8 cellular contexts compared by ENCODE assay signal in the genomic region with DNA sequence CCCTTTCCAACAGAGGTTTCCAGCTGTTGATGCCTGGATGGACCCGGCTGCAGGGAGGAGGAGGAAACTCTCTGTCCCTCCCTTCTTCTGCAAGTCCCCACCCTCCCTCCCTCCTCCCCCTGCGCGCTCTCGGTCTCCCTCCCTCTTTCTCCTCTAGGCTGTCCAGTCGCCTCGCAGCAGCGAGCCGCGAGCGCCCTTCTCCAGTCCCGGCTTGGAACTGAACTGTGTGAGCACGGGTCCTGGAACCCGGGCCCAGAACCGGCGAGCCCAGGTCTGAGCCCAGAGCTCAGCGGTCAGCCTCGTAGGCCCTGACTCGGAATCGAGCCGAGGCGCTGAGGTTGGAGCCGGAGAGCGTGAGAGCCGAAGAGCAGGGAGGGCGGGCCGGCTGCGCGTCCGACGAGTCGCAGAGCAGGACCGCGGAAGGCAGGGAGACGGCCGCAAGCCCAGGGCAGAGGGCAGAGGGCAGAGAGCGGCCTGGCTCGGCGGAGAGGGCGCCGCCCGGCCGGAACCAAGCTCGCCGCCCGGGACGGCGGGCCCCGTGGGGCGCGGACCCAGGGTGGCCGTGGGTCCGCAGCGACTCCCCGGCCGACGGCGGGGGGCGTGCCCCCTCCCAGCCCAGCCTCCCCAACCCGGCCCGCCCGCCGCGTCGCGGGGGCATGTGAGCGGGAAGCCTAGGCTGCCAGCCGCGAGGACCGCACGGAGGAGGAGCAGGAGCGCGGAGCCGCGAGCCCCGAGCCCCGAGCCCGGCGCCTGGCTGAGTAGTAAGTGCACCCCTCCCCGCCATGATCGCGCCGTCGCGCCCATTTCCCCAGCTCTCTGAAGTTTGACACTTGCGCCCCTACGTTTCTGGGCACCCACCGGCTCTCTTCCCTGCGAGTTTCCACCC. TPM values are rescaled to one million over a fixed set of nuclear protein-coding genes. Genes with fewer than 3 reads are reported as not detected.
DNase-seq lines count a peak whose midpoint lies in the region; ATAC-seq and TF ChIP-seq lines count a peak whose summit lies in the region.

Gene SOX13, plus strand, starts transcription at position 165 of the 886 bp plus-strand sequence. CDS start 39,801 bp downstream, outside the sequence.

- peak within 1 kb of the TSS; percentile 76; the same call in 1 of the 2 replicates for H3K27ac ChIP-seq in HEK293 (ENCODE audit: extremely low read depth, low read depth, low read length)
- peak within 1 kb of the TSS; percentile 94 to 99 for H3K27ac ChIP-seq in uterus

- TF ChIP-seq POLR2A in uterus (IDR thresholded peaks at IDR 0.05), result peak; percentile 75 to 96

- DNase-seq in AG08396 (ENCODE audit: low spot score) (peak; percentile 91), NCI-H82 (lab: John Stamatoyannopoulos, UW) (peak; percentile 88), germinal center (ENCODE audit: low spot score) (peak; percentile 21), natural killer cell (peak; percentile 40), uterus (peak; percentile 89 to 94)
- DNase-seq in activated naive CD8-positive, alpha-beta T cell treated with anti-CD3 and anti-CD28 coated beads, Interleukin-2, amount 10 ng/mL, durations not matched to agents 7 days and 5 days, result peak; percentile 48

- H3K4me3 Mint-ChIP-seq in activated naive CD8-positive, alpha-beta T cell treated with anti-CD3 and anti-CD28 coated beads, Interleukin-2, amount 10 ng/mL, durations not matched to agents 7 days and 5 days, result peak within 1 kb of the TSS; percentile 68
- peak within 1 kb of the TSS; percentile 98 for H3K4me3 Mint-ChIP-seq in natural killer cell

- H3K36me3 ChIP-seq in HEK293 (ENCODE audit: control insufficient read depth in 2 of 2, insufficient read depth in 1 of 2, low read length in 2 of 2) (no peaks in the 10 kb centered on the region), uterus (no peaks in the 10 kb centered on the region)

- peak; percentile 69 for TF ChIP-seq CTCF in HEK293 (tag by site-specific recombination; IDR thresholded peaks at IDR 0.05)
- TF ChIP-seq CTCF in natural killer cell (IDR thresholded peaks at IDR 0.05), result no peak
- peak in 2 of 4 experiments; percentile 35 to 38 for TF ChIP-seq CTCF in uterus (IDR thresholded peaks at IDR 0.05)

- POLR2A ChIA-PET in HEK293 (lab: Yijun Ruan, JAX), result interaction anchor here (0.6 to 1.5 kb wide), 9 partner anchors 12 to 202 kb away, joined by 3 to 7 read pairs (median 4); no protein-coding TSS in a partner anchor
- POLR2A ChIA-PET in activated naive CD8-positive, alpha-beta T cell treated with anti-CD3 and anti-CD28 coated beads, Interleukin-2, amount 10 ng/mL, durations not matched to agents 7 days and 5 days (lab: Charles Lee), result no interaction called here

- peaks cover 81% of the 10 kb centered on the region for H3K27me3 Mint-ChIP-seq in activated naive CD8-positive, alpha-beta T cell treated with anti-CD3 and anti-CD28 coated beads, Interleukin-2, amount 10 ng/mL, durations not matched to agents 7 days and 5 days
- peaks cover 0 to 7% of the 10 kb centered on the region in 2 donors for H3K27me3 Mint-ChIP-seq in natural killer cell (ENCODE audit: low read depth in 2 of 2)

- H3K9me3 Mint-ChIP-seq in activated naive CD8-positive, alpha-beta T cell treated with anti-CD3 and anti-CD28 coated beads, Interleukin-2, amount 10 ng/mL, durations not matched to agents 7 days and 5 days, result no peaks in the 10 kb centered on the region
- H3K9me3 Mint-ChIP-seq in natural killer cell, result no peaks in the 10 kb centered on the region

- 0 out of 2 replicates have a peak, but pooled peaks cover 4% of the 10 kb centered on the region for H3K4me1 ChIP-seq in HEK293 (ENCODE audit: control insufficient read depth, insufficient read depth, low read length)
- peaks cover 0 to 14% of the 10 kb centered on the region in 2 donors for H3K4me1 ChIP-seq in uterus

- no peaks in the 10 kb centered on the region for H3K9me3 ChIP-seq in HEK293 (ENCODE audit: control insufficient read depth, insufficient read depth, low read depth, low read length)
- no peaks in the 10 kb centered on the region for H3K9me3 ChIP-seq in uterus

- H3K4me3 ChIP-seq in HEK293 (ENCODE audit: low read depth, low read length) (peak within 1 kb of the TSS; percentile 64), uterus (peak within 1 kb of the TSS; percentile 75 to 87)

- peaks cover 8% of the 10 kb centered on the region for H3K4me1 Mint-ChIP-seq in activated naive CD8-positive, alpha-beta T cell treated with anti-CD3 and anti-CD28 coated beads, Interleukin-2, amount 10 ng/mL, durations not matched to agents 7 days and 5 days
- peaks cover 30 to 34% of the 10 kb centered on the region in 2 donors for H3K4me1 Mint-ChIP-seq in natural killer cell

- H3K27ac Mint-ChIP-seq in activated naive CD8-positive, alpha-beta T cell treated with anti-CD3 and anti-CD28 coated beads, Interleukin-2, amount 10 ng/mL, durations not matched to agents 7 days and 5 days, result no peak within 1 kb of the TSS
- H3K27ac Mint-ChIP-seq in natural killer cell, result peak within 1 kb of the TSS; percentile 79 to 85

- H3K27me3 ChIP-seq in uterus, result no peaks in the 10 kb centered on the region

- ATAC-seq in activated naive CD8-positive, alpha-beta T cell treated with anti-CD3 and anti-CD28 coated beads, Interleukin-2, amount 10 ng/mL, durations not matched to agents 7 days and 5 days (ENCODE audit: low read depth), result peak; percentile 59
- peak; percentile 75 to 80 (median 78) for ATAC-seq in natural killer cell
- ATAC-seq in GM19023 (IDR thresholded peaks at IDR 0.05; ENCODE audit: unreplicated experiment), result no peak

- CTCF ChIA-PET in HEK293 (lab: Yijun Ruan, JAX), result interaction anchor here (0.6 to 2.8 kb wide), 5 partner anchors 26 to 343 kb away, joined by 3 to 11 read pairs (median 4); no protein-coding TSS in a partner anchor

- intact Hi-C loops in natural killer cell (cut with micrococcal nuclease), result no loop called here
- intact Hi-C loops in uterus (cut with DNase I; ENCODE audit: low total_unique reads), result loop anchor here (5.0 kb wide), 1 partner anchor 54 kb away; no protein-coding TSS in a partner anchor

- no peaks in the 10 kb centered on the region for H3K36me3 Mint-ChIP-seq in activated naive CD8-positive, alpha-beta T cell treated with anti-CD3 and anti-CD28 coated beads, Interleukin-2, amount 10 ng/mL, durations not matched to agents 7 days and 5 days
- no peaks in the 10 kb centered on the region for H3K36me3 Mint-ChIP-seq in natural killer cell

TF ChIP-seq in HEK293, 187 proteins besides CTCF, POLR2A, EP300 and RAD21 (continues in another document):
- TF ChIP-seq ZBTB17 (tag by site-specific recombination; IDR thresholded peaks at IDR 0.05) (peak; percentile 98), ZIC2 (tag by site-specific recombination; IDR thresholded peaks at IDR 0.05) (peak; percentile 25; the same call in 1 of the 2 replicates), ZNF341 (tag by site-specific recombination; IDR thresholded peaks at IDR 0.05; ENCODE audit: low read depth) (peak; percentile 77), ZXDB (tag by site-specific recombination; IDR thresholded peaks at IDR 0.05) (peak; percentile 52; the same call in 1 of the 2 replicates), KLF1 (tag by site-specific recombination; IDR thresholded peaks at IDR 0.05) (peak; percentile 45; the same call in 1 of the 2 replicates), ZBTB26 (tag by site-specific recombination; optimal IDR thresholded peaks at IDR 0.05) (peak; percentile 83), ZNF596 (tag by site-specific recombination; IDR thresholded peaks at IDR 0.05) (peak; percentile 42; the same call in 1 of the 2 replicates), MZF1 (tag by site-specific recombination; IDR thresholded peaks at IDR 0.05; ENCODE audit: borderline replicate concordance) (no peak), ZNF600 (tag by site-specific recombination; IDR thresholded peaks at IDR 0.05) (peak; percentile 96), ZNF701 (tag by site-specific recombination; IDR thresholded peaks at IDR 0.05) (no peak), ZNF335 (tag by site-specific recombination; conservative IDR thresholded peaks at IDR 0.05) (peak; percentile 96), ZNF398 (tag by site-specific recombination; IDR thresholded peaks at IDR 0.05) (peak; percentile 74)
- TF ChIP-seq, protein P1, sequence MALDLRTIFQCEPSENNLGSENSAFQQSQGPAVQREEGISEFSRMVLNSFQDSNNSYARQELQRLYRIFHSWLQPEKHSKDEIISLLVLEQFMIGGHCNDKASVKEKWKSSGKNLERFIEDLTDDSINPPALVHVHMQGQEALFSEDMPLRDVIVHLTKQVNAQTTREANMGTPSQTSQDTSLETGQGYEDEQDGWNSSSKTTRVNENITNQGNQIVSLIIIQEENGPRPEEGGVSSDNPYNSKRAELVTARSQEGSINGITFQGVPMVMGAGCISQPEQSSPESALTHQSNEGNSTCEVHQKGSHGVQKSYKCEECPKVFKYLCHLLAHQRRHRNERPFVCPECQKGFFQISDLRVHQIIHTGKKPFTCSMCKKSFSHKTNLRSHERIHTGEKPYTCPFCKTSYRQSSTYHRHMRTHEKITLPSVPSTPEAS (tag by site-specific recombination; IDR thresholded peaks at IDR 0.05), result peak; percentile 26; the same call in 1 of the 2 replicates

RNA-seq across cellular contexts. Expression of gene SOX13, which starts in this region (rescaled TPM):
- total RNA-seq in activated naive CD8-positive, alpha-beta T cell treated with anti-CD3 and anti-CD28 coated beads, Interleukin-2, amount 10 ng/mL, durations not matched to agents 7 days and 5 days, result 1 to 10 TPM; 3.9 to 4.0 TPM
- total RNA-seq in natural killer cell (10 to 100 TPM; 27.3 to 44.7 (median 41.4) TPM), uterus (100 to 1,000 TPM in 1 of 4 donors, 10 to 100 TPM in 3; 15.7 to 139 (median 37.9) TPM)

Comparison
In these comparisons a context has a peak if more than half of its experiments do, and no peak if none do; other contexts are left out.
1. DNase-seq: peak in every context shown above with its lines; median percentile 92 in uterus; 91 in AG08396; 88 in NCI-H82; 48 in activated naive CD8-positive, alpha-beta T cell treated with anti-CD3 and anti-CD28 coated beads, Interleukin-2, amount 10 ng/mL, durations not matched to agents 7 days and 5 days; 40 in natural killer cell; 21 in germinal center.